1 cellular context compared by ENCODE assay signal in genomic region chrX:9867214-9867613, GRCh38.
TF ChIP-seq lines count a peak whose summit lies in the region.

No MANE protein-coding gene starts in this region.

TF ChIP-seq in WTC11, 78 proteins besides CTCF, POLR2A, EP300 and RAD21 (continued from another document):
- no peak for TF ChIP-seq TP53 (CRISPR knock-in tag; IDR thresholded peaks at IDR 0.05)
- no peak for TF ChIP-seq MXD4 (CRISPR knock-in tag; IDR thresholded peaks at IDR 0.05; ENCODE audit: borderline replicate concordance)
- no peak for TF ChIP-seq ZNF219 (CRISPR knock-in tag; IDR thresholded peaks at IDR 0.05; ENCODE audit: borderline replicate concordance)
